ENCODE assay signal across 25 cellular contexts in the genomic region with DNA sequence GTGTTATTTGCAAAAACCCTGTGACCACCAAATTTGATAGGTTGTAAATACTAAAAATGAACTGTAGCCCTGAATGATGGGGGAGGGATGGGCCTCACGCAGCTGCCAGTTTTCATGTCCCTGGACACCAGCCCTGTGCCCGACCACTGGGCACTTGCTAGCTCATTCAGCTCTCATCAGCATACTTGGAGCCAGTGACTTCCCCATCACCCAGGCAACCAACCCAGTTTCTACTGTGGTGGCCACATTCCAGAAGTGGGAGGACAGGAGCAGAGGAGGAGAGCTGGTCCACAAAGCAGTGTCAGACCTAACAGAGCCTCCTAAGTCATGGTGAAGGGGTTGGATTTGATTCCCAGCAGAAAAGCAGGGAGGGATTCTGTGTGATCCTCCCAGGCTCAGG.
DNase-seq lines count a peak whose midpoint lies in the region; TF ChIP-seq lines count a peak whose summit lies in the region.
"Had no signal": no experiment of that assay in that cellular context is flagged by ENCODE, and none has a peak within 500 bp of the region (broad histone marks: within the 10 kb centered on the region; RNA-seq: fewer than 3 reads in every experiment).

No MANE protein-coding gene starts in this region.

- H3K9me3 Mint-ChIP-seq in type B pancreatic cell (peaks cover 4% of the 10 kb centered on the region), osteocyte (ENCODE audit: unreplicated experiment) (no peaks in the 10 kb centered on the region)
- H3K9me3 Mint-ChIP-seq: natural killer cell had no signal

- peaks cover 0 to 7% of the 10 kb centered on the region in 2 donors for H3K4me1 ChIP-seq in neuronal stem cell (ENCODE audit: control insufficient read depth in 2 of 2, insufficient read depth in 1 of 2, low read depth in 1 of 2, low read length in 2 of 2)
- no peaks in the 10 kb centered on the region for H3K4me1 ChIP-seq in PC-9 (replicated peaks; ENCODE audit: insufficient read depth)
- H3K4me1 ChIP-seq: esophagus muscularis mucosa, testis had no signal

- no peak overlapping the region for H4K8ac ChIP-seq in neuronal stem cell (ENCODE audit: low read depth, low read length)

- H3K4me2 ChIP-seq in neuronal stem cell (ENCODE audit: insufficient read depth, low read length, poor library complexity, severe bottlenecking) (no peak overlapping the region), PC-9 (no peak overlapping the region)

- H3K23ac ChIP-seq in neuronal stem cell (ENCODE audit: low read depth, low read length, poor library complexity), result no peak overlapping the region

- no CpG with 5 or more reads among the region's 2 CpGs for WGBS in neuronal stem cell (ENCODE audit: extremely low coverage in 2 of 2, insufficient read length in 2 of 2, insufficient replicate concordance in 1 of 2), 2 donors

- no peak overlapping the region for H3K14ac ChIP-seq in neuronal stem cell (ENCODE audit: low read length)

- no peaks in the 10 kb centered on the region for H3F3A ChIP-seq in PC-9 (ENCODE audit: insufficient read depth, low read depth)

- H2AK5ac ChIP-seq in neuronal stem cell (ENCODE audit: low read depth, low read length), result no peak overlapping the region

- H3K27me3 ChIP-seq in neuronal stem cell (ENCODE audit: control insufficient read depth in 3 of 3, insufficient read depth in 3 of 3, low read depth in 1 of 3, low read length in 3 of 3) (no peaks in the 10 kb centered on the region), PC-9 (ENCODE audit: insufficient read depth, low read depth) (no peaks in the 10 kb centered on the region)
- H3K27me3 ChIP-seq: esophagus muscularis mucosa, testis had no signal

- H3K27ac Mint-ChIP-seq in type B pancreatic cell (peak overlapping the region; percentile 70), osteocyte (ENCODE audit: unreplicated experiment) (no peak overlapping the region)
- H3K27ac Mint-ChIP-seq: activated naive CD4-positive, alpha-beta T cell treated with anti-CD3 and anti-CD28 coated beads for 36 hours; activated T-cell treated with anti-CD3 and anti-CD28 coated beads, Interleukin-2, amount 50 U/mL, for 72 hours; natural killer cell; progenitor cell of endocrine pancreas; T-helper 1 cell treated with Interleukin-12 subunit alpha and Interleukin-12 subunit beta and Interleukin-4 antibody, amounts not matched to agents 30 μg/mL and 1 μg/mL, for 36 hours had no signal

- H3K4ac ChIP-seq in neuronal stem cell (ENCODE audit: low read length), result peak overlapping the region; percentile 1

- H4K20me1 ChIP-seq in PC-9 (ENCODE audit: insufficient read depth), result no peaks in the 10 kb centered on the region

- POLR2A ChIA-PET in PC-9 (lab: Charles Lee; ENCODE audit: unreplicated experiment), result no interaction called here

- H3K27ac ChIP-seq in neuronal stem cell (replicated peaks; ENCODE audit: low read length) (no peak overlapping the region), PC-9 (no peak overlapping the region)
- H3K27ac ChIP-seq: esophagus muscularis mucosa, skin epidermis, testis had no signal

- CTCF ChIA-PET in PC-9 (lab: Charles Lee), result no interaction called here

- TF ChIP-seq CTCF in type B pancreatic cell (conservative IDR thresholded peaks at IDR 0.05) (no peak), PC-9 (conservative IDR thresholded peaks at IDR 0.05) (no peak), osteocyte (IDR thresholded peaks at IDR 0.05) (no peak)

- H3K4me3 ChIP-seq in neuronal stem cell (ENCODE audit: low read length in 2 of 2) (no peak overlapping the region), PC-9 (no peak overlapping the region)
- H3K4me3 ChIP-seq: esophagus muscularis mucosa, GM12878, skin epidermis, testis had no signal

- H2BK5ac ChIP-seq in neuronal stem cell (ENCODE audit: low read length), result no peak overlapping the region

- H3K4me3 Mint-ChIP-seq in type B pancreatic cell (no peak overlapping the region), osteocyte (ENCODE audit: unreplicated experiment) (no peak overlapping the region)
- H3K4me3 Mint-ChIP-seq: activated naive CD4-positive, alpha-beta T cell treated with anti-CD3 and anti-CD28 coated beads for 36 hours; activated T-cell treated with anti-CD3 and anti-CD28 coated beads, Interleukin-2, amount 50 U/mL, for 72 hours; natural killer cell; T-helper 1 cell treated with Interleukin-12 subunit alpha and Interleukin-12 subunit beta and Interleukin-4 antibody, amounts not matched to agents 30 μg/mL and 1 μg/mL, for 36 hours had no signal

- H2BK12ac ChIP-seq in neuronal stem cell (ENCODE audit: low read length), result no peak overlapping the region

- H3K18ac ChIP-seq in neuronal stem cell (ENCODE audit: low read length), result peak overlapping the region; percentile 52

- intact Hi-C loops in PC-9 (cut with micrococcal nuclease; ENCODE audit: unreplicated experiment), result no loop called here

- peaks cover 4% of the 10 kb centered on the region for H3K36me3 Mint-ChIP-seq in type B pancreatic cell
- H3K36me3 Mint-ChIP-seq in osteocyte (ENCODE audit: unreplicated experiment), result no peaks in the 10 kb centered on the region
- H3K36me3 Mint-ChIP-seq: natural killer cell had no signal

- H3K36me3 ChIP-seq in neuronal stem cell (replicated peaks in 1 of 2; ENCODE audit: control insufficient read depth in 2 of 2, insufficient read depth in 2 of 2, low read length in 2 of 2) (no peaks in the 10 kb centered on the region), PC-9 (ENCODE audit: low read depth) (no peaks in the 10 kb centered on the region)
- H3K36me3 ChIP-seq: esophagus muscularis mucosa had no signal

- no peak overlapping the region for H3K9ac ChIP-seq in neuronal stem cell (ENCODE audit: low read depth, low read length, poor library complexity)

- BruUV-seq in PC-9 (replicated peaks; lab: Mats Ljungman, UMichigan), result no TSS peak

- H4K91ac ChIP-seq in neuronal stem cell (ENCODE audit: low read depth, low read length, poor library complexity), result no peak overlapping the region

- peaks cover 0 to 2% of the 10 kb centered on the region in 2 donors for H3K9me3 ChIP-seq in neuronal stem cell (replicated peaks in 1 of 2; ENCODE audit: control insufficient read depth in 2 of 2, insufficient read depth in 1 of 2, low read depth in 1 of 2, low read length in 2 of 2)
- no peaks in the 10 kb centered on the region for H3K9me3 ChIP-seq in PC-9 (ENCODE audit: insufficient read depth, low read depth)
- H3K9me3 ChIP-seq: esophagus muscularis mucosa, testis had no signal

- H2AFZ ChIP-seq in neuronal stem cell (ENCODE audit: low read length) (no peak overlapping the region), PC-9 (no peak overlapping the region)

- H3K27me3 Mint-ChIP-seq in type B pancreatic cell, result no peaks in the 10 kb centered on the region
- peaks cover 50% of the 10 kb centered on the region for H3K27me3 Mint-ChIP-seq in osteocyte (ENCODE audit: unreplicated experiment)
- H3K27me3 Mint-ChIP-seq: progenitor cell of endocrine pancreas had no signal

- DNase-seq in amygdala (lab: John Stamatoyannopoulos, UW), result peak in 51 of 56 donors; percentile 3 to 75 (median 37)
- peak; percentile 48 to 60 for DNase-seq in hippocampal formation (lab: John Stamatoyannopoulos, UW)
- no peak for DNase-seq in neuronal stem cell (ENCODE audit: low spot score)
- no peak for DNase-seq in type B pancreatic cell (ENCODE audit: extremely low spot score, unreplicated experiment)
- DNase-seq in ureter (ENCODE audit: low spot score), result no peak
- DNase-seq in PC-9, result no peak
- no peak for DNase-seq in osteocyte (ENCODE audit: extremely low spot score, unreplicated experiment)
- DNase-seq: activated CD4-positive, alpha-beta T cell treated with anti-CD3 and anti-CD28 coated beads for 4 hours; activated naive CD4-positive, alpha-beta T cell treated with anti-CD3 and anti-CD28 coated beads for 36 hours; activated T-cell treated with anti-CD3 and anti-CD28 coated beads, Interleukin-2, amount 50 U/mL, for 72 hours; amniotic stem cell; effector memory CD4-positive, alpha-beta T cell; left cardiac atrium; mesenchymal stem cell; natural killer cell; NCI-H1105; NCI-H2081; NCI-H446 treated with DMSO at 0.1 percent for 48 hours; stimulated activated CD4-positive, alpha-beta T cell treated with anti-CD3 and anti-CD28 coated beads, Interleukin-1b, Interleukin-23, amount 100 ng/mL, for 48 hours; testis had no signal

- H3K4me1 Mint-ChIP-seq in type B pancreatic cell (ENCODE audit: unreplicated experiment), result peaks cover 15% of the 10 kb centered on the region
- peaks cover 4% of the 10 kb centered on the region for H3K4me1 Mint-ChIP-seq in osteocyte (ENCODE audit: unreplicated experiment)

- H2BK15ac ChIP-seq in neuronal stem cell (ENCODE audit: low read length), result no peak overlapping the region

- no peaks in the 10 kb centered on the region for H3K9me2 ChIP-seq in PC-9 (ENCODE audit: insufficient read depth)

- no peaks in the 10 kb centered on the region for H3K79me1 ChIP-seq in neuronal stem cell (ENCODE audit: low read depth, low read length)

- no peak overlapping the region for H2BK120ac ChIP-seq in neuronal stem cell (ENCODE audit: low read depth, low read length)

- no peaks in the 10 kb centered on the region for H3K79me2 ChIP-seq in PC-9 (ENCODE audit: low read depth)

Comparison
In these comparisons a context has a peak if more than half of its experiments do, and no peak if none do; other contexts are left out.
1. DNase-seq: peak in amygdala (51 of 56) and hippocampal formation (2 of 2); none in neuronal stem cell (single experiment), type B pancreatic cell (single experiment), ureter (single experiment), PC-9 (0 of 2) and osteocyte (single experiment).